1 cellular context compared by ENCODE assay signal in genomic region chr5:188488-189481, GRCh38.
TF ChIP-seq lines count a peak whose summit lies in the region.

No MANE protein-coding gene starts in this region.

TF ChIP-seq in HepG2, 621 proteins besides CTCF, POLR2A, EP300 and RAD21 (continues in another document):
- TF ChIP-seq FOXO1 (CRISPR knock-in tag; IDR thresholded peaks at IDR 0.05) (no peak), ZNF883 (CRISPR knock-in tag; IDR thresholded peaks at IDR 0.05; ENCODE audit: not compliant biosample characterization) (no peak), HNF1A (IDR thresholded peaks at IDR 0.05; ENCODE audit: low read depth) (no peak), HNF1A (CRISPR knock-in tag; IDR thresholded peaks at IDR 0.05; ENCODE audit: borderline replicate concordance) (no peak), ZNF333 (CRISPR knock-in tag; IDR thresholded peaks at IDR 0.05; ENCODE audit: borderline replicate concordance) (no peak), ELF4 (CRISPR knock-in tag; IDR thresholded peaks at IDR 0.05; ENCODE audit: borderline replicate concordance) (no peak), SP1 (IDR thresholded peaks at IDR 0.05) (no peak), SP1 (CRISPR knock-in tag; IDR thresholded peaks at IDR 0.05) (peak; percentile 26; the same call in 1 of the 2 replicates), ZXDC (CRISPR knock-in tag; IDR thresholded peaks at IDR 0.05) (no peak), ZNF749 (CRISPR knock-in tag; IDR thresholded peaks at IDR 0.05; ENCODE audit: borderline replicate concordance) (no peak), REXO4 (CRISPR knock-in tag; IDR thresholded peaks at IDR 0.05; ENCODE audit: borderline replicate concordance) (no peak), THRA (CRISPR knock-in tag; IDR thresholded peaks at IDR 0.05; ENCODE audit: borderline replicate concordance) (no peak), ZSCAN29 (CRISPR knock-in tag; conservative IDR thresholded peaks at IDR 0.05) (no peak), ZNF510 (CRISPR knock-in tag; IDR thresholded peaks at IDR 0.05; ENCODE audit: low read depth) (no peak), ZFP82 (CRISPR knock-in tag; IDR thresholded peaks at IDR 0.05; ENCODE audit: borderline replicate concordance) (no peak), ARNT2 (CRISPR knock-in tag; IDR thresholded peaks at IDR 0.05; ENCODE audit: low read depth) (0 out of 2 replicates have a peak, but pooled peaks have one; percentile 52), KDM5A (IDR thresholded peaks at IDR 0.05; ENCODE audit: borderline replicate concordance, low read length) (no peak), ETV6 (CRISPR knock-in tag; conservative IDR thresholded peaks at IDR 0.05) (no peak), ZSCAN21 (CRISPR knock-in tag; IDR thresholded peaks at IDR 0.05; ENCODE audit: borderline replicate concordance) (peak; percentile 21; the same call in 1 of the 2 replicates), ZBTB38 (CRISPR knock-in tag; IDR thresholded peaks at IDR 0.05) (0 out of 2 replicates have a peak, but pooled peaks have one; percentile 22), ZMAT5 (CRISPR knock-in tag; IDR thresholded peaks at IDR 0.05; ENCODE audit: borderline replicate concordance, low read depth) (no peak), ZNF816 (CRISPR knock-in tag; IDR thresholded peaks at IDR 0.05; ENCODE audit: borderline replicate concordance) (no peak), ZBTB3 (CRISPR knock-in tag; IDR thresholded peaks at IDR 0.05; ENCODE audit: borderline replicate concordance, low read depth) (no peak), CAMTA2 (CRISPR knock-in tag; IDR thresholded peaks at IDR 0.05; ENCODE audit: borderline replicate concordance) (no peak), FOXO4 (CRISPR knock-in tag; conservative IDR thresholded peaks at IDR 0.05) (no peak), TEAD3 (CRISPR knock-in tag; optimal IDR thresholded peaks at IDR 0.05; ENCODE audit: borderline replicate concordance) (peak; percentile 69), ISL2 (CRISPR knock-in tag; IDR thresholded peaks at IDR 0.05) (no peak), ZNF530 (CRISPR knock-in tag; IDR thresholded peaks at IDR 0.05; ENCODE audit: low read depth) (no peak), TAF1 (CRISPR knock-in tag; IDR thresholded peaks at IDR 0.05) (no peak), KIAA2018 (CRISPR knock-in tag; IDR thresholded peaks at IDR 0.05; ENCODE audit: borderline replicate concordance) (no peak), YEATS4 (CRISPR knock-in tag; IDR thresholded peaks at IDR 0.05; ENCODE audit: borderline replicate concordance) (no peak), ZSCAN25 (CRISPR knock-in tag; IDR thresholded peaks at IDR 0.05) (no peak), PHF5A (CRISPR knock-in tag; IDR thresholded peaks at IDR 0.05; ENCODE audit: low read depth, unreplicated experiment) (no peak), FLYWCH1 (CRISPR knock-in tag; IDR thresholded peaks at IDR 0.05) (no peak), ATF7 (IDR thresholded peaks at IDR 0.05) (no peak), ATF7 (CRISPR knock-in tag; IDR thresholded peaks at IDR 0.05) (no peak), HNF1B (CRISPR knock-in tag; IDR thresholded peaks at IDR 0.05) (peak; percentile 62; the same call in 1 of the 2 replicates), GPN1 (CRISPR knock-in tag; IDR thresholded peaks at IDR 0.05; ENCODE audit: borderline replicate concordance) (no peak), TOE1 (CRISPR knock-in tag; IDR thresholded peaks at IDR 0.05) (no peak), CCAR2 (optimal IDR thresholded peaks at IDR 0.05; ENCODE audit: low read depth, low read length) (no peak), ZSCAN22 (CRISPR knock-in tag; IDR thresholded peaks at IDR 0.05) (no peak), ZBTB20 (CRISPR knock-in tag; IDR thresholded peaks at IDR 0.05; ENCODE audit: borderline replicate concordance, low read depth) (no peak), ZNF570 (CRISPR knock-in tag; IDR thresholded peaks at IDR 0.05; ENCODE audit: borderline replicate concordance) (no peak), MAFG (CRISPR knock-in tag; IDR thresholded peaks at IDR 0.05) (no peak), JUN (CRISPR knock-in tag; IDR thresholded peaks at IDR 0.05) (no peak), GTF3A (CRISPR knock-in tag; conservative IDR thresholded peaks at IDR 0.05) (no peak)
